In the genomic region with DNA sequence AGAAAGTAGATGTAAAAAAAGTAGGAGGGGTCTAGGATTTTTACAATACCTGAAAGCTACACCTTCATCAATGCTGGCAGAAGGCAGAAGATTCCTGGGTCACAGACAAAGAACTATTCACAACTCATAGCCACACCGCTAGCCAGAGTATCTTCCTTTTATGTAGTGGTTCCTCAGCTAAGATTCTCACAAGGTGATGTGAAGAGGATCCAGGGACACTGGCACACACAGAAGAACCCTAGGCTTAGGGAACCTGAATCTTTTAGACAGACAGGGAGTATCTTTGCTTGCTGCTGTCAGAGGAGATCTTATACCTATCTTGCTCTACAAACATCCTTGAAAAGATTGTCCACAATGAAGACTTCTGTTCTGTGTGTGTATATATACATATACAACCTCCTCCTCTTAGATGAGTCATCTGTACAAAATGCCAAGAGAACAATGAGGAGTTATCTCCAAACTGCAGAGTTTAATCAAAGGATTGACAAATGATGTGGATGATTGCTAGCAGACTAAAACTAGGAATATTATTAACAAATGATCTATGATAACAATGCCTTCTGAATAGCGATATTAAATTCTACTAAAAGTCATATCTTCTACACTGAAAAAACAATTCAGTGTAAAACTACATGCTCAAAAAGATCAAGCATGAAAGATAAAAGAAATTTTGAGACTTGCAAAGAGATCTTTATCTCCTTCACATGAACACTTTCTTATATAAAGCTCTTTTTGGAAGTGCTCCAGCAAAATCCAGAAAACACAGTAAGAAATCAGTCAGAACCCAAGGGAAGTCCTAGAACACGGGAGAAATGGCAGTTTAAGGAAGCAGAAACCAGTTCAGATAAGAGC, we compare ENCODE assay signal across 1 cellular context.
TF ChIP-seq lines count a peak whose summit lies in the region.

No MANE protein-coding gene starts in this region.

TF ChIP-seq in K562, 482 proteins besides CTCF, POLR2A, EP300 and RAD21:
- no peak for TF ChIP-seq ILK (tag; IDR thresholded peaks at IDR 0.05; ENCODE audit: borderline replicate concordance, low read depth)
- TF ChIP-seq, protein P1, sequence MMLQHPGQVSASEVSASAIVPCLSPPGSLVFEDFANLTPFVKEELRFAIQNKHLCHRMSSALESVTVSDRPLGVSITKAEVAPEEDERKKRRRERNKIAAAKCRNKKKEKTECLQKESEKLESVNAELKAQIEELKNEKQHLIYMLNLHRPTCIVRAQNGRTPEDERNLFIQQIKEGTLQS (IDR thresholded peaks at IDR 0.05) = 0 out of 2 replicates have a peak, but pooled peaks have one; percentile 14
- TF ChIP-seq, protein P1 (CRISPR knock-in tag; conservative IDR thresholded peaks at IDR 0.05) = no peak
